Comparison of ENCODE assay signal across 8 cellular contexts in the genomic region with DNA sequence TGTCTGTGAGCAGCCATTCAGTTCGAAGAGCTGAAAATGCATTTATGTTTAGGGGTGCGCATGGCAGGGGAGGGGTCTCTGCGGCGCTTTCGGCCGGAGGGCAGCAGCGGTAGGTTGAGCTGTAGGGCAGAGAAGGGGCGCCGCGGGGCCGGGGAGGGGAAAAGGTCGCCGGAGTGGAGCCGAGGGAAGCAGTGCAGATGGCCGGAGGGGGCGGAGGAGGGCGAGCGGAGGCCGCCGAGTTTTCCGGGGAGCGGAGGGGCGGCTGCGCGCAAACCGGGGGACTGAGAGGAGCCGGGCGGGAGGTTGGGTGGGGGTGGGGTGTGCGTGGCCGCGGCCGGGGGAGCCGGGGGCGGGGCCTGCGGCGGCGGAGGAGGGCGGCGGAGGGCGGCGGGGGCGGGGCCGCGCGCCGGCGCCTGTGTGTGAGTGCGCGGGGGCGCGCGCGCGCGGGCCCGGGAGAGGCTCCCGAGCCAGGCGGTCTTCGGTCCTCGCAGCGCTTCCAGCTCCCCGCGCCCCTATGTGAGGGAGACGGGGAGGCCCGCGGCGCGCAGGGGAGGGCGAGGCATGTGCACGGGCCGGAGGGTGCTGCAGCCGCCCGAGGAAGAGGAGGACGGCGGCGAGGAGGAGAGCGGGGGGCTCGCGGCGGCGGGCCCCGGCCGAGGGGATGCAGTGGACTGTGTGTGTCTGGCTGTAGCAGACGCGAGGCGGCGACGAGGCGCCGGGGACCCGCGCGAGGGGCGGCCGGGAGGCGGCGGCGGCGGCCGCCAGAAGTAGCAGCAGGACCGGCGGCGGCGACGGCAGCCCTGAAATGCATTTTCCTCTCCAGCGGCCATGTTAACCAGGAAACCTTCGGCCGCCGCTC. TPM values are rescaled to one million over a fixed set of nuclear protein-coding genes. Genes with fewer than 3 reads are reported as not detected.
DNase-seq lines count a peak whose midpoint lies in the region; ATAC-seq and TF ChIP-seq lines count a peak whose summit lies in the region.

A gene (plus strand): TSS at position 440 of the 859 bp plus-strand sequence. CDS start 389 bp downstream, at position 829.

- 1 to 2% (median 2%) methylated on average over 55 to 106 of the region's 109 CpGs for WGBS in ovary, 3 donors
- WGBS in tibial nerve, 2 donors, result 1% methylated on average over 42 to 66 of the region's 109 CpGs

- H3K4me3 ChIP-seq in ovary (peak within 1 kb of the TSS; percentile 84), tibial nerve (peak within 1 kb of the TSS; percentile 71 to 99 (median 92))

- H3K27me3 ChIP-seq in ovary, result no peaks in the 10 kb centered on the region
- no peaks in the 10 kb centered on the region for H3K27me3 ChIP-seq in tibial nerve

- H3K4me1 Mint-ChIP-seq in activated naive CD8-positive, alpha-beta T cell (ENCODE audit: low read depth), result peaks cover 45% of the 10 kb centered on the region

- DNase-seq in EH (ENCODE audit: low read depth) (peak; percentile 83), KBM-7 (peak; percentile 76), SK-MEL-5 (ENCODE audit: low read depth, low spot score) (peak; percentile 75), head of caudate nucleus (peak; percentile 25 to 88 (median 76)), ovary (peak; percentile 77 to 88 (median 83)), tibial nerve (ENCODE audit: low spot score in 2 of 2) (peak; percentile 67 to 70)

- H3K4me3 Mint-ChIP-seq in activated naive CD8-positive, alpha-beta T cell, result peak within 1 kb of the TSS; percentile 92

- H3K27me3 Mint-ChIP-seq in activated naive CD8-positive, alpha-beta T cell, result no peaks in the 10 kb centered on the region

- no peaks in the 10 kb centered on the region for H3K9me3 ChIP-seq in ovary
- H3K9me3 ChIP-seq in tibial nerve, result no peaks in the 10 kb centered on the region

- peak within 1 kb of the TSS; percentile 61 to 90 for H3K27ac ChIP-seq in ovary
- peak within 1 kb of the TSS; percentile 65 to 97 (median 96) for H3K27ac ChIP-seq in tibial nerve

- H3K4me1 ChIP-seq in ovary (ENCODE audit: insufficient read depth) (peaks cover 10% of the 10 kb centered on the region), tibial nerve (peaks cover 0 to 41% (median 17%) of the 10 kb centered on the region in 4 donors)

- in situ Hi-C loops in KBM-7 (cut with MboI; ENCODE audit: low pct_unique_long_range_greater_than_20kb, low sequenced_read_pairs), result no loop called here
- in situ Hi-C loops in SK-MEL-5 (cut with HindIII; ENCODE audit: low pct_unique_long_range_greater_than_20kb, low sequenced_read_pairs), result no loop called here

- H3K36me3 ChIP-seq in ovary, result no peaks in the 10 kb centered on the region
- H3K36me3 ChIP-seq in tibial nerve, result no peaks in the 10 kb centered on the region

- H3K36me3 Mint-ChIP-seq in activated naive CD8-positive, alpha-beta T cell, result peaks cover 2% of the 10 kb centered on the region

- peak; percentile 56 for ATAC-seq in GM21529 (IDR thresholded peaks at IDR 0.05; ENCODE audit: unreplicated experiment)

- no peak for TF ChIP-seq EP300 in ovary (IDR thresholded peaks at IDR 0.05)
- TF ChIP-seq EP300 in tibial nerve (IDR thresholded peaks at IDR 0.05), result peak in 1 of 2 donors; percentile 88

- intact Hi-C loops in head of caudate nucleus (cut with DNase I), result loop anchor here (10.0 kb wide), 1 partner anchor 204 kb away; no protein-coding TSS in a partner anchor
- intact Hi-C loops in ovary (cut with DNase I), result loop anchor here in 2 of 4 donors (5.0 to 10.0 kb wide), 2 partner anchors 191 to 384 kb away; a partner anchor contains a TSS

- H3K27ac Mint-ChIP-seq in activated naive CD8-positive, alpha-beta T cell, result peak within 1 kb of the TSS; percentile 88

- peak; percentile 62 for TF ChIP-seq POLR2A in ovary (IDR thresholded peaks at IDR 0.05)
- peak; percentile 83 to 85 for TF ChIP-seq POLR2A in tibial nerve (IDR thresholded peaks at IDR 0.05)

- TF ChIP-seq CTCF in ovary (IDR thresholded peaks at IDR 0.05), result no peak
- peak in 1 of 5 experiments; percentile 25 for TF ChIP-seq CTCF in tibial nerve (IDR thresholded peaks at IDR 0.05)

- H3K9me3 Mint-ChIP-seq in activated naive CD8-positive, alpha-beta T cell (ENCODE audit: low read depth), result peaks cover 4% of the 10 kb centered on the region

RNA-seq across cellular contexts. Expression of the gene that starts here (rescaled TPM):
- total RNA-seq in SK-MEL-5 (2014; rRNA removed; shearing (Covaris generic)), result 27.3 and 28.8 TPM in 2 replicates
- 27.7 and 35.4 TPM in 2 replicates for polyA plus RNA-seq in SK-MEL-5 (2015; cell fraction: cytosol; rRNA removed)
- 49.6 and 52.3 TPM in 2 replicates for polyA plus RNA-seq in SK-MEL-5 (2015; cell fraction: nucleus; rRNA removed)
- total RNA-seq in ovary (10 to 100 TPM; 10.1 to 23.6 (median 20.2) TPM), tibial nerve (10 to 100 TPM in 3 of 4 donors, 1 to 10 TPM in 1; 9.6 to 21.6 (median 19.2) TPM)
- polyA plus RNA-seq in ovary, result 10 to 100 TPM in 1 of 2 donors, 1 to 10 TPM in 1; 7.4 to 15.4 TPM

Comparison
In these comparisons a context has a peak if more than half of its experiments do, and no peak if none do; other contexts are left out.
1. Peak in every context shown above with its lines: DNase-seq, ATAC-seq, H3K4me3 ChIP-seq and H3K27ac ChIP-seq.